ENCODE assay signal across 25 cellular contexts in genomic region chr10:77117501-77117900, GRCh38.
"Had no signal": no experiment of that assay in that cellular context is flagged by ENCODE, and none has a peak within 500 bp of the region (broad histone marks: within the 10 kb centered on the region; RNA-seq: fewer than 3 reads in every experiment).

No MANE protein-coding gene starts in this region.

- H3K36me3 ChIP-seq: left lung, lower lobe of right lung, pancreas, prostate gland, spleen, suprapubic skin, thoracic aorta, upper lobe of right lung had no signal

- H3K27ac ChIP-seq: left lung, lower lobe of right lung, pancreas, prostate gland, spleen, suprapubic skin, thoracic aorta, tibial artery, upper lobe of right lung had no signal

- H3K4me1 ChIP-seq: left lung, lower lobe of right lung, pancreas, prostate gland, spleen, suprapubic skin, upper lobe of right lung had no signal

- H3K9me3 ChIP-seq: left lung, lower lobe of right lung, pancreas, prostate gland, spleen, suprapubic skin, thoracic aorta, tibial artery, upper lobe of right lung had no signal

- DNase-seq: hippocampal formation; kidney glomerular epithelial cell; left colon; left lung; lower lobe of right lung; mesendoderm; naive thymus-derived CD4-positive, alpha-beta T cell; nucleus accumbens; pancreas; posterior cingulate gyrus; retina; right cardiac atrium; small intestine; spleen; stimulated activated CD4-positive, alpha-beta T cell treated with anti-CD3 and anti-CD28 coated beads, Interleukin-4, amount 100 ng/mL, for 24 hours; stimulated activated naive CD4-positive, alpha-beta T cell; tibial artery; trophoblast cell; upper lobe of right lung had no signal

- H3K4me3 ChIP-seq: left lung, lower lobe of right lung, pancreas, prostate gland, spleen, suprapubic skin, thoracic aorta, tibial artery, upper lobe of right lung had no signal

- H3K27me3 ChIP-seq: left lung, pancreas, spleen, suprapubic skin, tibial artery, upper lobe of right lung had no signal

- ATAC-seq: left colon; left lung; lower lobe of right lung; naive thymus-derived CD4-positive, alpha-beta T cell; natural killer cell treated with Interleukin-12 subunit alpha and Interleukin-12 subunit beta and Interleukin-15 and Interleukin-18, amount 100 ng/mL, for 72 hours; pancreas; right cardiac atrium; sciatic nerve; stimulated activated effector memory CD8-positive, alpha-beta T cell treated with anti-CD3 and anti-CD28 coated beads, Interleukin-12 subunit alpha, Interleukin-12 subunit beta, amount 100 ng/mL, for 72 hours; upper lobe of right lung had no signal
